Comparison of ENCODE assay signal across 14 cellular contexts in the genomic region with DNA sequence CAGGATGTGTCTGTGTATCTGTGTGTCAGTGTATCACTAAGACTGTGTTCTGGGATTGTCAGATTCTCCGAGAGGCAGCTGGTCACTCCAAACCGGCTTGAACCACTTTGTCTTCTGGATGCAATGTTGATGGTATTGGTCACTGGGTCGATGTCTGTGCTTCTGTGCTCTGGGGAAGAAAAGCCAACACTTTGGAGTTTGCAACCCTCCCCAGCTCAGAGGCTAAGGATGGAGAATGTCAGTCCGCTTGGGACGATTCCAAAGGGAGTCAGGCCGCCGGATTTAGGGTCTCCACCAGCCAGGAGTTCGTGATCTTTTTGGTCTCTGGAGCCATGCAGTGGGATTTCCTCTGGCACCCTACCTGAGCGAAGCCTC. TPM values are rescaled to one million over a fixed set of nuclear protein-coding genes. Genes with fewer than 3 reads are reported as not detected.
DNase-seq lines count a peak whose midpoint lies in the region; ATAC-seq and TF ChIP-seq lines count a peak whose summit lies in the region.
"Had no signal": no experiment of that assay in that cellular context is flagged by ENCODE, and none has a peak within 500 bp of the region (broad histone marks: within the 10 kb centered on the region; RNA-seq: fewer than 3 reads in every experiment).

No MANE protein-coding gene starts in this region.

- H3K4me2 ChIP-seq in MM.1S (ENCODE audit: low read depth, low read length), result no peak overlapping the region

- CTCF ChIA-PET in activated CD4-positive, alpha-beta T cell treated with anti-CD3 and anti-CD28 coated beads for 36 hours (lab: Charles Lee), result no interaction called here

- no peak for TF ChIP-seq POLR2A in stomach (IDR thresholded peaks at IDR 0.05)

- H2AFZ ChIP-seq in MM.1S (ENCODE audit: low read length), result no peak overlapping the region

- peaks cover 69% of the 10 kb centered on the region for H3K27me3 Mint-ChIP-seq in activated CD4-positive, alpha-beta T cell treated with anti-CD3 and anti-CD28 coated beads for 36 hours

- H3K27me3 ChIP-seq in HUES6 (ENCODE audit: control insufficient read depth, insufficient read depth, low read length), result peaks cover 100% of the 10 kb centered on the region
- H3K27me3 ChIP-seq in dorsolateral prefrontal cortex, result peaks cover 0 to 66% (median 25%) of the 10 kb centered on the region in 45 donors
- H3K27me3 ChIP-seq in stomach, result peaks cover 0 to 78% (median 39%) of the 10 kb centered on the region in 3 donors
- peaks cover 39% of the 10 kb centered on the region for H3K27me3 ChIP-seq in MM.1S (replicated peaks; ENCODE audit: insufficient read depth, low read length)
- H3K27me3 ChIP-seq: pancreas had no signal

- whole genome bisulfite sequencing in mesodermal cell (ENCODE audit: insufficient coverage in 2 of 2), 2 experiments, result 46 to 48% methylated on average over 3 to 8 of the region's 9 CpGs
- 55 to 60% (median 57%) methylated on average over 9 of the region's 9 CpGs; no CpG with 5 or more reads in 1 of the 5 donors for WGBS in stomach, 5 donors

- no peaks in the 10 kb centered on the region for H3K36me3 Mint-ChIP-seq in activated CD4-positive, alpha-beta T cell treated with anti-CD3 and anti-CD28 coated beads for 36 hours (ENCODE audit: low read depth)
- H3K36me3 Mint-ChIP-seq: IgD-negative memory B cell had no signal

- peaks cover 11% of the 10 kb centered on the region for H3K4me1 Mint-ChIP-seq in activated CD4-positive, alpha-beta T cell treated with anti-CD3 and anti-CD28 coated beads for 36 hours

- no peak overlapping the region for H3K4me3 Mint-ChIP-seq in activated CD4-positive, alpha-beta T cell treated with anti-CD3 and anti-CD28 coated beads for 36 hours

- DNase-seq in dorsolateral prefrontal cortex, result no peak
- DNase-seq in stomach, result no peak
- DNase-seq in DMS153 treated with DMSO at 0.1 percent for 48 hours (lab: John Stamatoyannopoulos, UW; ENCODE audit: unreplicated experiment), result no peak
- DNase-seq in activated CD4-positive, alpha-beta T cell treated with anti-CD3 and anti-CD28 coated beads for 36 hours, result no peak
- no peak for DNase-seq in MM.1S
- no peak for DNase-seq in stimulated activated naive CD4-positive, alpha-beta T cell treated with Interleukin-2 at 50 U/mL for 16 hours (lab: John Stamatoyannopoulos, UW)
- DNase-seq: activated naive CD4-positive, alpha-beta T cell treated with Interleukin-2 at 50 U/mL for 16 hours; NCI-H1092 treated with DMSO at 0.1 percent for 48 hours; NCI-H345; pancreas had no signal

- H4K20me1 ChIP-seq in MM.1S (ENCODE audit: insufficient read depth, low read length), result no peaks in the 10 kb centered on the region

- peak overlapping the region; percentile 58 for H3K4me3 ChIP-seq in HUES6 (ENCODE audit: low read depth, low read length)
- peak overlapping the region in 45 of 59 donors; percentile 15 to 77 (median 48) for H3K4me3 ChIP-seq in dorsolateral prefrontal cortex
- peak overlapping the region; percentile 34 for H3K4me3 ChIP-seq in mesodermal cell (ENCODE audit: extremely low read depth, insufficient read depth, low read length, poor library complexity, severe bottlenecking)
- peak overlapping the region; percentile 32 to 49 (median 41) for H3K4me3 ChIP-seq in stomach
- H3K4me3 ChIP-seq in MM.1S (ENCODE audit: low read length), result no peak overlapping the region

- no peak overlapping the region for H3K27ac ChIP-seq in HUES6 (ENCODE audit: low read depth, low read length)
- H3K27ac ChIP-seq in dorsolateral prefrontal cortex, result peak overlapping the region in 9 of 59 donors; percentile 21 to 81 (median 55)
- no peak overlapping the region for H3K27ac ChIP-seq in mesodermal cell (ENCODE audit: low read depth, low read length, severe bottlenecking)
- H3K27ac ChIP-seq in stomach, result peak overlapping the region in 4 of 5 donors; percentile 26 to 71 (median 60)
- H3K27ac ChIP-seq in MM.1S (ENCODE audit: low read length), result no peak overlapping the region
- H3K27ac ChIP-seq: C4-2B had no signal

- H3K9me2 ChIP-seq in MM.1S (replicated peaks; ENCODE audit: insufficient read depth, low read length), result no peaks in the 10 kb centered on the region

- no peak for TF ChIP-seq EP300 in stomach (IDR thresholded peaks at IDR 0.05)

- ATAC-seq in activated CD4-positive, alpha-beta T cell treated with anti-CD3 and anti-CD28 coated beads for 36 hours, result no peak

- no peaks in the 10 kb centered on the region for H3K9me3 ChIP-seq in HUES6 (ENCODE audit: control insufficient read depth, insufficient read depth, low read depth, low read length)
- H3K9me3 ChIP-seq in mesodermal cell (ENCODE audit: control insufficient read depth, low read length), result no peaks in the 10 kb centered on the region
- H3K9me3 ChIP-seq in stomach, result no peaks in the 10 kb centered on the region
- H3K9me3 ChIP-seq in MM.1S (replicated peaks; ENCODE audit: insufficient read depth, low read length), result no peaks in the 10 kb centered on the region
- H3K9me3 ChIP-seq: pancreas had no signal

- no peaks in the 10 kb centered on the region for H3K36me3 ChIP-seq in HUES6 (ENCODE audit: control insufficient read depth, insufficient read depth, low read length)
- H3K36me3 ChIP-seq in mesodermal cell (ENCODE audit: control insufficient read depth, insufficient read depth, low read length), result no peaks in the 10 kb centered on the region
- no peaks in the 10 kb centered on the region for H3K36me3 ChIP-seq in stomach
- no peaks in the 10 kb centered on the region for H3K36me3 ChIP-seq in MM.1S (replicated peaks; ENCODE audit: insufficient read depth, low read length)
- H3K36me3 ChIP-seq: pancreas had no signal

- no peak overlapping the region for H3K9ac ChIP-seq in HUES6 (ENCODE audit: low read length)
- no peak overlapping the region for H3K9ac ChIP-seq in MM.1S (ENCODE audit: low read length)

- intact Hi-C loops in dorsolateral prefrontal cortex (cut with DNase I), result loop anchor here in 1 of 2 donors (10.0 kb wide), 1 partner anchor 419 kb away; no protein-coding TSS in a partner anchor
- intact Hi-C loops in stomach (cut with DNase I; ENCODE audit: low total_unique reads), result loop anchor here (10.0 kb wide), 1 partner anchor 419 kb away; no protein-coding TSS in a partner anchor
- intact Hi-C loops in activated CD4-positive, alpha-beta T cell treated with anti-CD3 and anti-CD28 coated beads for 36 hours (cut with DNase I, micrococcal nuclease), result loop anchor here in 1 of 2 experiments (10.0 kb wide), 1 partner anchor 799 kb away; no protein-coding TSS in a partner anchor

- no peak for TF ChIP-seq CTCF in dorsolateral prefrontal cortex (IDR thresholded peaks at IDR 0.05 in 54 of 56, conservative IDR thresholded peaks at IDR 0.05 in 2 of 56; ENCODE audit: low read depth in 1 of 56, partially characterized antibody in 56 of 56)
- TF ChIP-seq CTCF in stomach (IDR thresholded peaks at IDR 0.05), result no peak
- no peak for TF ChIP-seq CTCF in MM.1S (IDR thresholded peaks at IDR 0.05; ENCODE audit: low read length)

- H3K4me1 ChIP-seq in HUES6 (ENCODE audit: control insufficient read depth, insufficient read depth, low read length), result peaks cover 32% of the 10 kb centered on the region
- no peaks in the 10 kb centered on the region for H3K4me1 ChIP-seq in mesodermal cell (ENCODE audit: control insufficient read depth, insufficient read depth, low read length, poor library complexity, severe bottlenecking)
- peaks cover 29 to 58% (median 49%) of the 10 kb centered on the region in 4 donors for H3K4me1 ChIP-seq in stomach
- no peaks in the 10 kb centered on the region for H3K4me1 ChIP-seq in MM.1S (ENCODE audit: low read length)
- H3K4me1 ChIP-seq: pancreas had no signal

- POLR2A ChIA-PET in activated CD4-positive, alpha-beta T cell treated with anti-CD3 and anti-CD28 coated beads for 36 hours (lab: Charles Lee), result no interaction called here

- no peak overlapping the region for H3K27ac Mint-ChIP-seq in activated CD4-positive, alpha-beta T cell treated with anti-CD3 and anti-CD28 coated beads for 36 hours

- H3K79me2 ChIP-seq in MM.1S (ENCODE audit: low read length), result no peaks in the 10 kb centered on the region

- no peaks in the 10 kb centered on the region for H3F3A ChIP-seq in MM.1S (ENCODE audit: insufficient read depth, low read length)

- H3K9me3 Mint-ChIP-seq in activated CD4-positive, alpha-beta T cell treated with anti-CD3 and anti-CD28 coated beads for 36 hours (ENCODE audit: low read depth), result no peaks in the 10 kb centered on the region
- H3K9me3 Mint-ChIP-seq: IgD-negative memory B cell had no signal

RNA-seq across cellular contexts. Expression of gene MAFB, which starts 5.2 kb away (rescaled TPM):
- 10 to 100 TPM in 113 of 120 experiments, 1 to 10 TPM in 7; 5.9 to 32.8 (median 14.7) TPM for total RNA-seq in dorsolateral prefrontal cortex
- 30.6 TPM for polyA plus RNA-seq in mesodermal cell (2013, experiment 1 of 2)
- 21.5 TPM for polyA plus RNA-seq in mesodermal cell (2013, experiment 2 of 2)
- 10 to 100 TPM in 3 of 5 donors, 1 to 10 TPM in 2; 4.5 to 34.4 (median 22.9) TPM for total RNA-seq in stomach
- 1 to 10 TPM; 7.2 to 8.1 (median 7.8) TPM for polyA plus RNA-seq in stomach
- total RNA-seq in activated CD4-positive, alpha-beta T cell treated with anti-CD3 and anti-CD28 coated beads for 36 hours, result not detected
- polyA plus RNA-seq: IgD-negative memory B cell had no signal

Comparison
In these comparisons a context has a peak if more than half of its experiments do, and no peak if none do; other contexts are left out.
1. H3K27ac ChIP-seq: peak in stomach (4 of 5); none in HUES6 (single experiment), mesodermal cell (single experiment) and MM.1S (single experiment).
2. RNA of gene MAFB, which starts 5.2 kb away (total RNA-seq): 4.5 to 34.4 TPM in stomach and 5.9 to 32.8 TPM in dorsolateral prefrontal cortex; not detected in activated CD4-positive, alpha-beta T cell treated with anti-CD3 and anti-CD28 coated beads for 36 hours; every median in the first group is over 4 times any median in the second.